Comparison of ENCODE assay signal across 8 cellular contexts in genomic region chr7:51162724-51163329, GRCh38.
DNase-seq lines count a peak whose midpoint lies in the region; ATAC-seq and TF ChIP-seq lines count a peak whose summit lies in the region.

No MANE protein-coding gene starts in this region.

- no peaks in the 10 kb centered on the region; the same call in 1 of the 2 replicates for H3K9me3 Mint-ChIP-seq in WTC11

- ATAC-seq in GM19023 (IDR thresholded peaks at IDR 0.05; ENCODE audit: unreplicated experiment) (peak; percentile 92), HG03135 (IDR thresholded peaks at IDR 0.05; ENCODE audit: unreplicated experiment) (peak; percentile 78), WTC11 (peak; percentile 91), left colon (peak; percentile 96)

- DNase-seq in BJ (ENCODE audit: low read depth) (peak; percentile 22), NCI-H2196 (lab: John Stamatoyannopoulos, UW; ENCODE audit: unreplicated experiment) (peak; percentile 87), WTC11 (ENCODE audit: low spot score) (peak; percentile 91), left colon (peak; percentile 63 to 83)
- DNase-seq in central memory CD4-positive, alpha-beta T cell, result peak; percentile 44
- peak; percentile 7 to 25 (median 22) for DNase-seq in stimulated activated CD4-positive, alpha-beta T cell treated with anti-CD3 and anti-CD28 coated beads, TNF-alpha, amount 100 ng/mL, for 1 hour (ENCODE audit: low read depth in 3 of 3, low spot score in 1 of 3)

- H3K36me3 Mint-ChIP-seq in WTC11, result no peaks in the 10 kb centered on the region

- intact Hi-C loops in left colon (cut with DNase I, micrococcal nuclease), result loop anchor here (5.0 to 10.0 kb wide), 3 partner anchors 202 to 1068 kb away; partner anchors contain the start of gene ZPBP (in 1 of the 2)

- no peaks in the 10 kb centered on the region for H3K27me3 Mint-ChIP-seq in WTC11 (ENCODE audit: low read depth)

- H3K4me3 ChIP-seq in BJ (ENCODE audit: low read depth, low read length), result no peak overlapping the region

- H3K27ac Mint-ChIP-seq in WTC11, result peak overlapping the region; percentile 15; the same call in 1 of the 2 replicates

- CTCF ChIA-PET in BJ (lab: Yijun Ruan, JAX) (interaction anchor here (0.6 to 5.8 kb wide), 32 partner anchors 7 to 1070 kb away, joined by 3 to 64 read pairs (median 6); no protein-coding TSS in a partner anchor), WTC11 (lab: Charles Lee) (interaction anchor here (0.5 to 6.9 kb wide), 82 partner anchors 9 to 1384 kb away, joined by 3 to 234 read pairs (median 5); no protein-coding TSS in a partner anchor)

- H3K36me3 ChIP-seq in BJ (ENCODE audit: control insufficient read depth, insufficient read depth, low read length), result no peaks in the 10 kb centered on the region

- TF ChIP-seq CTCF in BJ (IDR thresholded peaks at IDR 0.05; ENCODE audit: insufficient read depth, low read depth, low read length) (peak; percentile 94), WTC11 (IDR thresholded peaks at IDR 0.05) (peak; percentile 81)

- POLR2A ChIA-PET in BJ (lab: Charles Lee) (interaction anchor here (0.7 kb wide), 1 partner anchor 215 kb away, joined by 3 read pairs; no protein-coding TSS in a partner anchor), WTC11 (lab: Charles Lee) (no interaction called here)

- H3K4me3 Mint-ChIP-seq in WTC11, result no peak overlapping the region

- peaks cover 3% of the 10 kb centered on the region for H3K27me3 ChIP-seq in BJ (ENCODE audit: control insufficient read depth, insufficient read depth, low read length)

- H3K4me1 Mint-ChIP-seq in WTC11, result peaks cover 25% of the 10 kb centered on the region

TF ChIP-seq in WTC11, 78 proteins besides CTCF, POLR2A, EP300 and RAD21:
- TF ChIP-seq ZNF671 (CRISPR knock-in tag; IDR thresholded peaks at IDR 0.05), result no peak
- 0 out of 2 replicates have a peak, but pooled peaks have one; percentile 45 for TF ChIP-seq ETV6 (CRISPR knock-in tag; IDR thresholded peaks at IDR 0.05)

Comparison
In these comparisons a context has a peak if more than half of its experiments do, and no peak if none do; other contexts are left out.
1. DNase-seq: peak in every context shown above with its lines; median percentile 91 in WTC11; 87 in NCI-H2196; 73 in left colon; 44 in central memory CD4-positive, alpha-beta T cell; 22 in BJ; 22 in stimulated activated CD4-positive, alpha-beta T cell treated with anti-CD3 and anti-CD28 coated beads, TNF-alpha, amount 100 ng/mL, for 1 hour.